9 cellular contexts compared by ENCODE assay signal in the genomic region with DNA sequence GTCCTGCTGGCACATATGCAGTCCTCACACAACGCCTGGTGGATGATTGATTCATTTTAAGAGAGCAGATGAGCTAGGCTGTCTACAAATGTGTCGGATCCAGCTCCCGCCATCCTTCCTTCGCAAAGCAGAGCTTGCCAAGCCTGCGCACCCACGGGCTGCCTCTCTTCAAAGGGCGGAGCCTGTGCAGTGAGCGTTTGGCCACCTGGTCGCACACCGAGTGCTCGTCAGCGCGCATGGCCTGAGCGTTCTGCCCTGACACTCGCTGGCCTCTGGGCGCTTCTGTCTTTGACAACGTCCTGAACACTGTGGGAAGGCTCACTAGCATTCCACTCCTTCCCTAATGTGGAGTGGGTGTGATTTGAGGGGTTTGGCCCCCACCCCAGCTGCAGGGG. TPM values are rescaled to one million over a fixed set of nuclear protein-coding genes. Genes with fewer than 3 reads are reported as not detected.
DNase-seq lines count a peak whose midpoint lies in the region; ATAC-seq and TF ChIP-seq lines count a peak whose summit lies in the region.
"Had no signal": no experiment of that assay in that cellular context is flagged by ENCODE, and none has a peak within 500 bp of the region (broad histone marks: within the 10 kb centered on the region; RNA-seq: fewer than 3 reads in every experiment).

No MANE protein-coding gene starts in this region.

- H3K36me3 ChIP-seq in esophagus muscularis mucosa (no peaks in the 10 kb centered on the region), ovary (no peaks in the 10 kb centered on the region)

- peaks cover 18 to 19% (median 19%) of the 10 kb centered on the region in 3 donors for H3K4me1 Mint-ChIP-seq in T-cell

- H3K27ac ChIP-seq in esophagus muscularis mucosa (replicated peaks in 1 of 4) (peak overlapping the region; percentile 73 to 81 (median 80)), ovary (peak overlapping the region in 1 of 2 donors; percentile 76), RWPE1 (no peak overlapping the region)

- H3K9me3 ChIP-seq in esophagus muscularis mucosa: no peaks in the 10 kb centered on the region
- no peaks in the 10 kb centered on the region for H3K9me3 ChIP-seq in ovary

- TF ChIP-seq CTCF in esophagus muscularis mucosa (IDR thresholded peaks at IDR 0.05) (no peak), ovary (IDR thresholded peaks at IDR 0.05) (no peak), RWPE1 (conservative IDR thresholded peaks at IDR 0.05; ENCODE audit: low read depth) (no peak)

- ATAC-seq in T-cell (replicated peaks in 1 of 4): peak; percentile 10 to 59 (median 40)
- ATAC-seq in HG02610 (IDR thresholded peaks at IDR 0.05; ENCODE audit: unreplicated experiment): no peak

- H3K4me1 ChIP-seq in esophagus muscularis mucosa (peaks cover 8 to 24% (median 20%) of the 10 kb centered on the region in 4 donors), ovary (ENCODE audit: insufficient read depth) (peaks cover 3% of the 10 kb centered on the region)

- peak overlapping the region; percentile 87 to 88 (median 88) for H3K4me3 Mint-ChIP-seq in T-cell

- POLR2A ChIA-PET in T-cell (lab: Charles Lee) (no interaction called here), RWPE1 (lab: Yijun Ruan, JAX; ENCODE audit: low non-redundant PET) (no interaction called here)

- no peaks in the 10 kb centered on the region for H3K36me3 Mint-ChIP-seq in T-cell

- no peak for TF ChIP-seq POLR2A in esophagus muscularis mucosa (IDR thresholded peaks at IDR 0.05; ENCODE audit: low read depth)
- no peak for TF ChIP-seq POLR2A in ovary (IDR thresholded peaks at IDR 0.05)

- H3K27me3 Mint-ChIP-seq in T-cell: peaks cover 35 to 54% of the 10 kb centered on the region in 2 donors

- H3K9me3 Mint-ChIP-seq in T-cell: no peaks in the 10 kb centered on the region

- TF ChIP-seq EP300 in esophagus muscularis mucosa (IDR thresholded peaks at IDR 0.05) (no peak), ovary (IDR thresholded peaks at IDR 0.05) (no peak)

- 57% methylated on average over 8 of the region's 17 CpGs for WGBS in esophagus muscularis mucosa
- WGBS in ovary, 3 donors: 52 to 74% (median 64%) methylated on average over 17 of the region's 17 CpGs

- DNase-seq in NCI-H1417 (lab: John Stamatoyannopoulos, UW): peak; percentile 36 to 61 (median 45)
- DNase-seq in NCI-H1417 treated with DMSO at 0.1 percent for 48 hours (lab: John Stamatoyannopoulos, UW): no peak
- peak in 5 of 34 experiments; percentile 8 to 19 (median 15) for DNase-seq in T-cell
- no peak for DNase-seq in esophagus muscularis mucosa (ENCODE audit: extremely low spot score)
- DNase-seq in ovary: peak in 4 of 5 donors; percentile 26 to 60 (median 58)
- no peak for DNase-seq in activated CD8-positive, alpha-beta memory T cell treated with anti-CD3 and anti-CD28 coated beads, Interleukin-2, amount 50 U/mL, for 4 hours
- no peak for DNase-seq in RWPE1 (ENCODE audit: low spot score)

- intact Hi-C loops in esophagus muscularis mucosa (cut with DNase I): loop anchor here (5.0 kb wide), 2 partner anchors 477 to 1192 kb away; a partner anchor contains a TSS
- intact Hi-C loops in ovary (cut with DNase I): loop anchor here (5.0 to 10.0 kb wide), 3 partner anchors 477 to 1192 kb away; a partner anchor contains a TSS

- CTCF ChIA-PET in T-cell (lab: Charles Lee): interaction anchor here (1.1 to 1.5 kb wide), 3 partner anchors 8 to 1174 kb away, joined by 3 to 5 read pairs (median 4); no protein-coding TSS in a partner anchor
- CTCF ChIA-PET in RWPE1 (lab: Yijun Ruan, JAX): interaction anchor here (0.6 to 1.0 kb wide), 6 partner anchors 11 to 447 kb away, joined by 3 to 5 read pairs (median 3); no protein-coding TSS in a partner anchor

- no peak overlapping the region for H3K27ac Mint-ChIP-seq in T-cell

- H3K27me3 ChIP-seq in esophagus muscularis mucosa (no peaks in the 10 kb centered on the region), ovary (no peaks in the 10 kb centered on the region)

- H3K4me3 ChIP-seq in esophagus muscularis mucosa (peak overlapping the region; percentile 54 to 68 (median 60)), ovary (peak overlapping the region; percentile 37)

RNA-seq across cellular contexts. Expression of a gene that starts 47.1 kb away (rescaled TPM):
- total RNA-seq in T-cell (under 1 TPM in 1 of 5 donors, not detected in 4; 0.13 TPM), esophagus muscularis mucosa (not detected), ovary (not detected)
- under 1 TPM in 1 of 2 donors, not detected in 1; 0.05 TPM for polyA plus RNA-seq in ovary
- total RNA-seq: lower leg skin had no signal

Comparison
In these comparisons a context has a peak if more than half of its experiments do, and no peak if none do; other contexts are left out.
1. DNase-seq: peak in NCI-H1417 (3 of 3) and ovary (4 of 5); none in NCI-H1417 treated with DMSO at 0.1 percent for 48 hours (single experiment), esophagus muscularis mucosa (single experiment), activated CD8-positive, alpha-beta memory T cell treated with anti-CD3 and anti-CD28 coated beads, Interleukin-2, amount 50 U/mL, for 4 hours (single experiment) and RWPE1 (single experiment).